Comparison of ENCODE assay signal across 7 cellular contexts in genomic region chr2:227871375-227871788, GRCh38. TPM values are rescaled to one million over a fixed set of nuclear protein-coding genes. Genes with fewer than 3 reads are reported as not detected.
DNase-seq lines count a peak whose midpoint lies in the region; ATAC-seq and TF ChIP-seq lines count a peak whose summit lies in the region.

TSS of gene DAW1 (plus strand) at chr2:227871631. CDS start at chr2:227871690, 59 bp downstream.

- no peak within 1 kb of the TSS for H3K18ac ChIP-seq in neuronal stem cell (ENCODE audit: low read length)

- no peak for TF ChIP-seq CTCF in upper lobe of left lung (IDR thresholded peaks at IDR 0.05)

- no peak within 1 kb of the TSS for H4K91ac ChIP-seq in neuronal stem cell (ENCODE audit: low read depth, low read length, poor library complexity)

- TF ChIP-seq EP300 in upper lobe of left lung (IDR thresholded peaks at IDR 0.05), result no peak

- H3K9ac ChIP-seq in neuronal stem cell (ENCODE audit: low read depth, low read length, poor library complexity), result no peak within 1 kb of the TSS

- H3K4me2 ChIP-seq in neuronal stem cell (ENCODE audit: insufficient read depth, low read length, poor library complexity, severe bottlenecking), result peak within 1 kb of the TSS; percentile 81

- H3K14ac ChIP-seq in neuronal stem cell (ENCODE audit: low read length), result no peak within 1 kb of the TSS

- no peak within 1 kb of the TSS for H2BK5ac ChIP-seq in neuronal stem cell (ENCODE audit: low read length)

- H2AK5ac ChIP-seq in neuronal stem cell (ENCODE audit: low read depth, low read length), result no peak within 1 kb of the TSS

- peak within 1 kb of the TSS; percentile 17 to 73 for H3K4me3 ChIP-seq in neuronal stem cell (ENCODE audit: low read length in 2 of 2)
- peak within 1 kb of the TSS in 3 of 4 donors; percentile 19 to 39 (median 36) for H3K4me3 ChIP-seq in upper lobe of left lung

- H3K36me3 ChIP-seq in neuronal stem cell (replicated peaks in 1 of 2; ENCODE audit: control insufficient read depth in 2 of 2, insufficient read depth in 2 of 2, low read length in 2 of 2) (no peaks in the 10 kb centered on the region), upper lobe of left lung (no peaks in the 10 kb centered on the region)

- peak in 2 of 4 donors; percentile 31 to 60 for TF ChIP-seq POLR2A in upper lobe of left lung (IDR thresholded peaks at IDR 0.05)

- no peak within 1 kb of the TSS for H4K8ac ChIP-seq in neuronal stem cell (ENCODE audit: low read depth, low read length)

- H3K9me3 ChIP-seq in neuronal stem cell (replicated peaks in 1 of 2; ENCODE audit: control insufficient read depth in 2 of 2, insufficient read depth in 1 of 2, low read depth in 1 of 2, low read length in 2 of 2), result no peaks in the 10 kb centered on the region
- H3K9me3 ChIP-seq in upper lobe of left lung, result no peaks in the 10 kb centered on the region

- H2BK15ac ChIP-seq in neuronal stem cell (ENCODE audit: low read length), result no peak within 1 kb of the TSS

- H3K23ac ChIP-seq in neuronal stem cell (ENCODE audit: low read depth, low read length, poor library complexity), result no peak within 1 kb of the TSS

- H3K4ac ChIP-seq in neuronal stem cell (ENCODE audit: low read length), result no peak within 1 kb of the TSS

- no peak within 1 kb of the TSS for H2BK120ac ChIP-seq in neuronal stem cell (ENCODE audit: low read depth, low read length)

- peak within 1 kb of the TSS; percentile 78 for H2AFZ ChIP-seq in neuronal stem cell (ENCODE audit: low read length)

- H3K79me1 ChIP-seq in neuronal stem cell (ENCODE audit: low read depth, low read length), result no peaks in the 10 kb centered on the region

- no peak within 1 kb of the TSS for H2BK12ac ChIP-seq in neuronal stem cell (ENCODE audit: low read length)

- H3K27me3 ChIP-seq in neuronal stem cell (ENCODE audit: control insufficient read depth in 3 of 3, insufficient read depth in 3 of 3, low read depth in 1 of 3, low read length in 3 of 3) (peaks cover 0 to 5% (median 0%) of the 10 kb centered on the region in 3 experiments), upper lobe of left lung (no peaks in the 10 kb centered on the region)

- H3K4me1 ChIP-seq in neuronal stem cell (ENCODE audit: control insufficient read depth in 2 of 2, insufficient read depth in 1 of 2, low read depth in 1 of 2, low read length in 2 of 2) (no peaks in the 10 kb centered on the region), upper lobe of left lung (peaks cover 0 to 7% (median 3%) of the 10 kb centered on the region in 4 donors)

- ATAC-seq in upper lobe of left lung (ENCODE audit: low FRiP score in 2 of 2), result peak; percentile 86 to 90

- no CpG with 5 or more reads among the region's 34 CpGs for WGBS in neuronal stem cell (ENCODE audit: extremely low coverage in 2 of 2, insufficient read length in 2 of 2, insufficient replicate concordance in 1 of 2), 2 donors
- 0 to 5% methylated on average over 4 to 34 of the region's 34 CpGs for WGBS in upper lobe of left lung, 2 donors

- H3K27ac ChIP-seq in neuronal stem cell (replicated peaks; ENCODE audit: low read length) (no peak within 1 kb of the TSS), upper lobe of left lung (peak within 1 kb of the TSS in 3 of 4 donors; percentile 4 to 72 (median 65))

- DNase-seq in GM19238 (ENCODE audit: insufficient read length, low spot score) (peak; percentile 16), NCI-H2029 treated with DMSO at 0.1 percent for 48 hours (lab: John Stamatoyannopoulos, UW) (peak; percentile 33), activated T-helper 1 cell treated with Interleukin-2 at 50 U/mL for 16 hours (ENCODE audit: low read depth) (peak; percentile 5), fibroblast of the conjunctiva (ENCODE audit: low read depth) (peak; percentile 59), neuronal stem cell (ENCODE audit: low spot score) (peak; percentile 61), upper lobe of left lung (peak; percentile 52 to 95), NOMO-1 treated with DMSO at 0.1 percent for 48 hours (lab: John Stamatoyannopoulos, UW; ENCODE audit: unreplicated experiment) (no peak)

RNA-seq across cellular contexts. Expression of gene DAW1, which starts in this region (rescaled TPM):
- polyA plus RNA-seq in neuronal stem cell (2013, experiment 1 of 2), result 0.21 TPM
- 0.29 TPM for polyA plus RNA-seq in neuronal stem cell (2013, experiment 2 of 2)
- total RNA-seq in upper lobe of left lung, result 10 to 100 TPM in 1 of 6 donors, 1 to 10 TPM in 4, under 1 TPM in 1; 0.66 to 18.7 (median 4.5) TPM
